In genomic region chr3:65939184-65939583, GRCh38 we compare ENCODE assay signal across 20 cellular contexts.
A peak's percentile ranks its signal among the peaks of the same experiment; 100 is the strongest.
DNase-seq lines count a peak whose midpoint lies in the region; ATAC-seq, FAIRE-seq and TF ChIP-seq lines count a peak whose summit lies in the region.
"Had no signal": no experiment of that assay in that cellular context is flagged by ENCODE, and none has a peak within 500 bp of the region (broad histone marks: within the 10 kb centered on the region; RNA-seq: fewer than 3 reads in every experiment).

No MANE protein-coding gene starts in this region.

- intact Hi-C loops in heart left ventricle (cut with DNase I) = loop anchor here in 1 of 10 donors (5.0 kb wide), 1 partner anchor 63 kb away; no protein-coding TSS in a partner anchor
- intact Hi-C loops in left cardiac atrium (cut with DNase I) = no loop called here
- intact Hi-C loops in HepG2 (cut with micrococcal nuclease; ENCODE audit: unreplicated experiment) = no loop called here
- intact Hi-C loops in posterior cingulate gyrus (cut with DNase I) = no loop called here

- no peaks in the 10 kb centered on the region for H3K36me3 ChIP-seq in heart left ventricle
- no peaks in the 10 kb centered on the region; a peak in 1 of 5 replicates for H3K36me3 ChIP-seq in HepG2 (replicated peaks in 1 of 2; ENCODE audit: control insufficient read depth in 1 of 2, insufficient read depth in 2 of 2, low read length in 2 of 2)
- no peaks in the 10 kb centered on the region for H3K36me3 ChIP-seq in skeletal muscle satellite cell (ENCODE audit: insufficient read depth, low read length)

- H3K4me2 ChIP-seq in HepG2 (ENCODE audit: low read depth, low read length) (no peak overlapping the region), skeletal muscle satellite cell (ENCODE audit: low read length) (peak overlapping the region; percentile 57)
- H3K4me2 ChIP-seq: PC-9, SK-N-SH had no signal

- TF ChIP-seq CTCF in heart left ventricle (IDR thresholded peaks at IDR 0.05) (no peak), HepG2 (CRISPR knock-in tag; IDR thresholded peaks at IDR 0.05) (no peak)

- H3K9me3 ChIP-seq in heart left ventricle (no peaks in the 10 kb centered on the region), HepG2 (ENCODE audit: low read length) (no peaks in the 10 kb centered on the region), skeletal muscle satellite cell (replicated peaks; ENCODE audit: low read length) (no peaks in the 10 kb centered on the region)
- H3K9me3 ChIP-seq: SK-N-SH had no signal

- H3K27ac ChIP-seq in heart left ventricle (peak overlapping the region in 7 of 12 donors; percentile 18 to 54 (median 49)), HepG2 (ENCODE audit: extremely low read length, insufficient read depth, low read length) (no peak overlapping the region)
- H3K27ac ChIP-seq: PC-9 had no signal

- TF ChIP-seq POLR2A in heart left ventricle (IDR thresholded peaks at IDR 0.05) (no peak), HepG2 (IDR thresholded peaks at IDR 0.05; ENCODE audit: insufficient read depth in 1 of 2, low read depth in 2 of 2, low read length in 2 of 2) (no peak), H54 (IDR thresholded peaks at IDR 0.05; ENCODE audit: low read depth, low read length) (no peak)

- BruUV-seq in HepG2 (replicated peaks; lab: Mats Ljungman, UMichigan) = no TSS peak

- H3K27me3 ChIP-seq in heart left ventricle (no peaks in the 10 kb centered on the region), HepG2 (ENCODE audit: control insufficient read depth in 1 of 2, insufficient read depth in 2 of 2, low read length in 2 of 2) (no peaks in the 10 kb centered on the region), skeletal muscle satellite cell (ENCODE audit: control insufficient read depth, insufficient read depth, low read length) (no peaks in the 10 kb centered on the region)

- H3K4me1 ChIP-seq in heart left ventricle (peaks cover 0 to 62% (median 37%) of the 10 kb centered on the region in 12 donors), HepG2 (ENCODE audit: insufficient read depth, low read length) (peaks cover 26% of the 10 kb centered on the region), skeletal muscle satellite cell (ENCODE audit: control insufficient read depth, insufficient read depth, low read length) (peaks cover 23% of the 10 kb centered on the region)

- 0 out of 2 replicates have a peak, but pooled peaks cover 9% of the 10 kb centered on the region for H4K20me1 ChIP-seq in HepG2 (ENCODE audit: insufficient read depth, low read length)

- H3K4me3 ChIP-seq in heart left ventricle (no peak overlapping the region), HepG2 (replicated peaks in 1 of 3; ENCODE audit: insufficient read depth in 1 of 3, low read depth in 2 of 3, low read length in 3 of 3) (no peak overlapping the region), skeletal muscle satellite cell (ENCODE audit: low read length) (no peak overlapping the region)
- H3K4me3 ChIP-seq: PC-9 had no signal

- TF ChIP-seq EP300 in HepG2 (IDR thresholded peaks at IDR 0.05; ENCODE audit: low read depth in 2 of 2, low read length in 2 of 2) (no peak), HepG2 (CRISPR knock-in tag; IDR thresholded peaks at IDR 0.05; ENCODE audit: borderline replicate concordance) (no peak)

- CTCF ChIA-PET in HepG2 (lab: Yijun Ruan, JAX; ENCODE audit: low intra/inter-chr PET ratio, low total read pairs) = no interaction called here

- H2AFZ ChIP-seq in HepG2 (ENCODE audit: low read length) = no peak overlapping the region
- H2AFZ ChIP-seq: PC-9 had no signal

- DNase-seq in heart left ventricle = no peak
- DNase-seq in left cardiac atrium = no peak
- DNase-seq in NCI-H69 (lab: John Stamatoyannopoulos, UW) = peak; percentile 7
- DNase-seq in HepG2 (ENCODE audit: low spot score) = no peak
- no peak for DNase-seq in posterior cingulate gyrus
- no peak for DNase-seq in H54 (ENCODE audit: insufficient read length, low spot score)
- DNase-seq: 8988T, C1 segment of cervical spinal cord, DMS 273 treated with DMSO at 0.1 percent for 48 hours, GF-D8, GOT3, NCI-H2029, NCI-H2171, NCI-H82, PC-9, SK-N-SH had no signal

- no peak for TF ChIP-seq RAD21 in HepG2 (CRISPR knock-in tag; IDR thresholded peaks at IDR 0.05)

- 87 to 89% (median 88%) methylated on average over 2 of the region's 2 CpGs for WGBS in heart left ventricle, 4 donors
- WGBS in HepG2 (ENCODE audit: low lambda C conversion rate) = 91% methylated on average over 2 of the region's 2 CpGs

- FAIRE-seq in HepG2 (lab: Jason Lieb, UNC) (no peak), H54 (lab: Jason Lieb, UNC) (no peak)
- FAIRE-seq: GM12891, GM18507 had no signal

- peaks cover 76% of the 10 kb centered on the region for H3K79me2 ChIP-seq in HepG2 (ENCODE audit: insufficient read depth, low read length)

- no peak for ATAC-seq in heart left ventricle
- no peak for ATAC-seq in left cardiac atrium
- no peak for ATAC-seq in HepG2
- no peak for ATAC-seq in HG02678 (IDR thresholded peaks at IDR 0.05; ENCODE audit: unreplicated experiment)

- in situ Hi-C loops in HepG2 (cut with HindIII; ENCODE audit: extremely low pct_ligation_motif_present, low pct_unique_long_range_greater_than_20kb) = no loop called here

- POLR2A ChIA-PET in HepG2 (lab: Yijun Ruan, JAX) = no interaction called here

- no peak overlapping the region for H3K9ac ChIP-seq in HepG2 (ENCODE audit: insufficient read depth, low read depth, low read length)
- H3K9ac ChIP-seq in skeletal muscle satellite cell (ENCODE audit: low read depth, low read length) = no peak overlapping the region
- H3K9ac ChIP-seq: SK-N-SH had no signal

TF ChIP-seq in HepG2, 621 proteins besides CTCF, POLR2A, EP300 and RAD21:
- 0 out of 2 replicates have a peak, but pooled peaks have one; percentile 47 for TF ChIP-seq ONECUT2 (CRISPR knock-in tag; IDR thresholded peaks at IDR 0.05)
- TF ChIP-seq KAT2B (IDR thresholded peaks at IDR 0.05; ENCODE audit: borderline replicate concordance, low read depth, low read length) = peak; percentile 31; the same call in 1 of the 2 replicates
- TF ChIP-seq, protein P1, sequence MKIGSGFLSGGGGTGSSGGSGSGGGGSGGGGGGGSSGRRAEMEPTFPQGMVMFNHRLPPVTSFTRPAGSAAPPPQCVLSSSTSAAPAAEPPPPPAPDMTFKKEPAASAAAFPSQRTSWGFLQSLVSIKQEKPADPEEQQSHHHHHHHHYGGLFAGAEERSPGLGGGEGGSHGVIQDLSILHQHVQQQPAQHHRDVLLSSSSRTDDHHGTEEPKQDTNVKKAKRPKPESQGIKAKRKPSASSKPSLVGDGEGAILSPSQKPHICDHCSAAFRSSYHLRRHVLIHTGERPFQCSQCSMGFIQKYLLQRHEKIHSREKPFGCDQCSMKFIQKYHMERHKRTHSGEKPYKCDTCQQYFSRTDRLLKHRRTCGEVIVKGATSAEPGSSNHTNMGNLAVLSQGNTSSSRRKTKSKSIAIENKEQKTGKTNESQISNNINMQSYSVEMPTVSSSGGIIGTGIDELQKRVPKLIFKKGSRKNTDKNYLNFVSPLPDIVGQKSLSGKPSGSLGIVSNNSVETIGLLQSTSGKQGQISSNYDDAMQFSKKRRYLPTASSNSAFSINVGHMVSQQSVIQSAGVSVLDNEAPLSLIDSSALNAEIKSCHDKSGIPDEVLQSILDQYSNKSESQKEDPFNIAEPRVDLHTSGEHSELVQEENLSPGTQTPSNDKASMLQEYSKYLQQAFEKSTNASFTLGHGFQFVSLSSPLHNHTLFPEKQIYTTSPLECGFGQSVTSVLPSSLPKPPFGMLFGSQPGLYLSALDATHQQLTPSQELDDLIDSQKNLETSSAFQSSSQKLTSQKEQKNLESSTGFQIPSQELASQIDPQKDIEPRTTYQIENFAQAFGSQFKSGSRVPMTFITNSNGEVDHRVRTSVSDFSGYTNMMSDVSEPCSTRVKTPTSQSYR (CRISPR knock-in tag; IDR thresholded peaks at IDR 0.05; ENCODE audit: borderline replicate concordance) = no peak
- TF ChIP-seq FOXA3 (CRISPR knock-in tag; IDR thresholded peaks at IDR 0.05) = peak; percentile 21; the same call in 1 of the 2 replicates
